In the genomic region with DNA sequence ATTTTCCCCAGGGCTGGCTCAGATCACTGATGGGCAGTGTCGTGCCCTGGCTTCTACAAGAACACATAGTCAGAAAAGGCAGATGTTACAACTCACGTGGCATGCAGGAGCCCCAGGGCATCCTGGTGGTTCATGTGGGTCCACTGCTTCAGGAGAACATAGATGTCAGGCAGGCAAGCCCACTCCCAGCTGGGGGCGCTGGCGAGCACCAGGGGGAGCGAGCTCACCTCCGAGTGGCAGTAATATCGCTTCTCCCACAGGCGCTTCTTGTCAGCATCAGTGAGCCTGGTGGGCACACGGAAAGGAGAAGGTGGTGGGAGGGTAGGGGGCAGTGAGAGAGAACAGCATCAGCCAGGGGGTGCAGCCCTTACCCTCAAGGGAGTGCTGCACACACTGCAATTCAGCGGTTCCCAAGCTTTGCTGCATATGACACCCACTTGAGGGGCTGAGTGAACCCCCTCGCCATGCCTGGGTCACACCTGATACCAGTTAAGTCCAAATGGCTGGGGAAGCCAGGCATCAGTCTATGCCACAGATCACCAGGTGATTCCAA, we compare ENCODE assay signal across 7 cellular contexts. TPM values are rescaled to one million over a fixed set of nuclear protein-coding genes. Genes with fewer than 3 reads are reported as not detected.
DNase-seq lines count a peak whose midpoint lies in the region; ATAC-seq and TF ChIP-seq lines count a peak whose summit lies in the region.

No MANE protein-coding gene starts in this region.

- peak; percentile 65 for TF ChIP-seq CTCF in GM06990 (IDR thresholded peaks at IDR 0.05; ENCODE audit: insufficient read depth, low read length, poor library complexity, severe bottlenecking)
- TF ChIP-seq CTCF in brain microvascular endothelial cell (IDR thresholded peaks at IDR 0.05; ENCODE audit: low read depth, low read length, missing control alignments): peak; percentile 76
- TF ChIP-seq CTCF in nephron progenitor cell (IDR thresholded peaks at IDR 0.05): no peak

- no peaks in the 10 kb centered on the region for H3K27me3 Mint-ChIP-seq in T-cell
- H3K27me3 Mint-ChIP-seq in nephron progenitor cell (ENCODE audit: low read depth, poor library complexity): no peaks in the 10 kb centered on the region

- DNase-seq in GM06990 (ENCODE audit: extremely low read depth, insufficient read length): peak; percentile 73
- DNase-seq in HT-29 (ENCODE audit: low spot score): peak; percentile 17
- DNase-seq in T-cell: peak in 32 of 34 experiments; percentile 8 to 56 (median 36)
- peak; percentile 13 for DNase-seq in brain microvascular endothelial cell
- peak; percentile 64 for DNase-seq in nephron progenitor cell
- DNase-seq in NCI-H1092 treated with DMSO at 0.1 percent for 48 hours (lab: John Stamatoyannopoulos, UW): no peak
- DNase-seq in NCI-H128 (lab: John Stamatoyannopoulos, UW; ENCODE audit: unreplicated experiment): no peak

- H3K27ac ChIP-seq in brain microvascular endothelial cell: no peak overlapping the region

- H3K36me3 Mint-ChIP-seq in T-cell (peaks cover 51% of the 10 kb centered on the region), nephron progenitor cell (ENCODE audit: low read depth) (peaks cover 63% of the 10 kb centered on the region)

- no peaks in the 10 kb centered on the region for H3K27me3 ChIP-seq in GM06990 (replicated peaks; ENCODE audit: control insufficient read depth, insufficient read depth, low read length)
- no peaks in the 10 kb centered on the region for H3K27me3 ChIP-seq in brain microvascular endothelial cell (replicated peaks)

- H3K36me3 ChIP-seq in GM06990 (ENCODE audit: control insufficient read depth, insufficient read depth, low read length) (peaks cover 24% of the 10 kb centered on the region), brain microvascular endothelial cell (replicated peaks) (no peaks in the 10 kb centered on the region)

- in situ Hi-C loops in brain microvascular endothelial cell (cut with HindIII; ENCODE audit: low pct_ligation_motif_present, low sequenced_read_pairs): no loop called here

- peaks cover 17 to 33% (median 18%) of the 10 kb centered on the region in 3 donors for H3K4me1 Mint-ChIP-seq in T-cell
- H3K4me1 Mint-ChIP-seq in nephron progenitor cell: peaks cover 39% of the 10 kb centered on the region

- H3K4me3 Mint-ChIP-seq in T-cell (no peak overlapping the region), nephron progenitor cell (no peak overlapping the region)

- POLR2A ChIA-PET in T-cell (lab: Charles Lee): interaction anchor here (0.8 to 1.8 kb wide), 5 partner anchors 52 to 61 kb away, joined by 3 to 9 read pairs (median 3); no protein-coding TSS in a partner anchor

- H3K4me3 ChIP-seq in GM06990 (replicated peaks; ENCODE audit: low read depth, low read length) (no peak overlapping the region), brain microvascular endothelial cell (ENCODE audit: low read depth, low read length) (no peak overlapping the region)

- no peak overlapping the region for H3K27ac Mint-ChIP-seq in T-cell
- H3K27ac Mint-ChIP-seq in nephron progenitor cell: no peak overlapping the region

- CTCF ChIA-PET in T-cell (lab: Charles Lee): interaction anchor here (0.7 to 7.0 kb wide), 18 partner anchors 12 to 361 kb away, joined by 3 to 67 read pairs (median 8); a partner anchor contains a TSS

- ATAC-seq in T-cell (replicated peaks in 1 of 4): peak in 3 of 4 experiments; percentile 33 to 35 (median 33)

- H3K9me3 Mint-ChIP-seq in T-cell (no peaks in the 10 kb centered on the region), nephron progenitor cell (no peaks in the 10 kb centered on the region)

RNA-seq across cellular contexts. Expression of a gene that starts 34.3 kb away (rescaled TPM):
- total RNA-seq in HT-29 (2014; rRNA removed; shearing (Covaris generic)): 32.6 and 40.7 TPM in 2 replicates
- 100 to 1,000 TPM in 2 of 5 donors, 10 to 100 TPM in 3; 67.9 to 151 (median 70.6) TPM for total RNA-seq in T-cell

RNA-seq across cellular contexts. Expression of a gene that starts 48.7 kb away (rescaled TPM):
- 55.3 and 55.4 TPM in 2 replicates for total RNA-seq in HT-29 (2014; rRNA removed; shearing (Covaris generic))
- 10 to 100 TPM; 33.4 to 44.1 (median 36.0) TPM for total RNA-seq in T-cell

Comparison
In these comparisons a context has a peak if more than half of its experiments do, and no peak if none do; other contexts are left out.
1. DNase-seq: peak in GM06990 (single experiment), HT-29 (single experiment), T-cell (32 of 34), brain microvascular endothelial cell (single experiment) and nephron progenitor cell (single experiment); none in NCI-H1092 treated with DMSO at 0.1 percent for 48 hours (single experiment) and NCI-H128 (single experiment).